ENCODE assay signal across 8 cellular contexts in the genomic region with DNA sequence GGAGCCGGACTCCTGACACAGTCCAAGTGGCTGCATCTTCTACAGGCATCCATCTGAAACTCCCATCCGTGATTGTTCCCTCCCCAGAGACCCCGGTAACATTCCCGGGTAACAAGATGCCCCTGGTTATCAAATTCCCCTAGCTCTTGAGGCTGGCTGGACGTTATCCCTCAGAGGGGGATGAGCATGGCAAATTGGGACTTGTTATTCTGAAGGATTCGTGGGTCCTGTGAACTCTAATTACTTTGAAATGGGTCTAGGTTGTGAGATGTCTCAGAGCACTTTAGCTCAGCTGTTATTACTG. TPM values are rescaled to one million over a fixed set of nuclear protein-coding genes. Genes with fewer than 3 reads are reported as not detected.
DNase-seq lines count a peak whose midpoint lies in the region; ATAC-seq lines count a peak whose summit lies in the region.
"Had no signal": no experiment of that assay in that cellular context is flagged by ENCODE, and none has a peak within 500 bp of the region (broad histone marks: within the 10 kb centered on the region; RNA-seq: fewer than 3 reads in every experiment).

No MANE protein-coding gene starts in this region.

- H3K27ac ChIP-seq in HUES48 (ENCODE audit: low read depth, low read length) (peak overlapping the region; percentile 93), stomach smooth muscle (ENCODE audit: low read length) (peak overlapping the region; percentile 99)

- peaks cover 12% of the 10 kb centered on the region for H3K36me3 Mint-ChIP-seq in activated naive CD8-positive, alpha-beta T cell treated with anti-CD3 and anti-CD28 coated beads for 36 hours

- H3K9ac ChIP-seq in HUES48 (ENCODE audit: low read depth, low read length) (peak overlapping the region; percentile 82), stomach smooth muscle (ENCODE audit: low read length in 2 of 2) (peak overlapping the region; percentile 97 to 98)

- H3K36me3 ChIP-seq in HUES48 (ENCODE audit: control insufficient read depth, insufficient read depth, low read length) (no peaks in the 10 kb centered on the region), stomach smooth muscle (ENCODE audit: control insufficient read depth in 2 of 2, insufficient read depth in 2 of 2, low read length in 2 of 2) (no peaks in the 10 kb centered on the region)

- H3K27me3 ChIP-seq in HUES48 (ENCODE audit: control insufficient read depth, insufficient read depth, low read length) (no peaks in the 10 kb centered on the region), stomach smooth muscle (ENCODE audit: control insufficient read depth in 1 of 2, insufficient read depth in 2 of 2, low read length in 2 of 2) (no peaks in the 10 kb centered on the region)

- ATAC-seq in HG02588 (IDR thresholded peaks at IDR 0.05; ENCODE audit: unreplicated experiment) (no peak), GM18498 (IDR thresholded peaks at IDR 0.05; ENCODE audit: unreplicated experiment) (no peak), HG02571 (IDR thresholded peaks at IDR 0.05; ENCODE audit: unreplicated experiment) (no peak)

- H3K4me3 Mint-ChIP-seq in activated naive CD8-positive, alpha-beta T cell treated with anti-CD3 and anti-CD28 coated beads for 36 hours, result peak overlapping the region; percentile 90

- DNase-seq in activated naive CD8-positive, alpha-beta T cell treated with anti-CD3 and anti-CD28 coated beads for 36 hours, result no peak
- DNase-seq in inferior parietal cortex (ENCODE audit: extremely low spot score), result peak; percentile 9

- H3K4me3 ChIP-seq in HUES48 (ENCODE audit: low read depth, low read length) (peak overlapping the region; percentile 94), stomach smooth muscle (ENCODE audit: low read length in 2 of 2) (peak overlapping the region; percentile 82 to 90)

- no peaks in the 10 kb centered on the region for H3K9me3 Mint-ChIP-seq in activated naive CD8-positive, alpha-beta T cell treated with anti-CD3 and anti-CD28 coated beads for 36 hours

- peak overlapping the region; percentile 100 for H3K27ac Mint-ChIP-seq in activated naive CD8-positive, alpha-beta T cell treated with anti-CD3 and anti-CD28 coated beads for 36 hours

- peaks cover 44% of the 10 kb centered on the region for H3K4me1 Mint-ChIP-seq in activated naive CD8-positive, alpha-beta T cell treated with anti-CD3 and anti-CD28 coated beads for 36 hours

- H3K9me3 ChIP-seq in HUES48 (ENCODE audit: control insufficient read depth, insufficient read depth, low read length) (no peaks in the 10 kb centered on the region), stomach smooth muscle (ENCODE audit: control insufficient read depth in 2 of 2, low read length in 2 of 2) (no peaks in the 10 kb centered on the region)

- H3K27me3 Mint-ChIP-seq in activated naive CD8-positive, alpha-beta T cell treated with anti-CD3 and anti-CD28 coated beads for 36 hours, result peaks cover 4% of the 10 kb centered on the region

- peaks cover 30% of the 10 kb centered on the region for H3K4me1 ChIP-seq in HUES48 (ENCODE audit: control insufficient read depth, insufficient read depth, low read length)
- H3K4me1 ChIP-seq in stomach smooth muscle (ENCODE audit: control insufficient read depth, insufficient read depth, low read length), result peaks cover 16% of the 10 kb centered on the region

RNA-seq across cellular contexts. Expression of a gene that starts 0.6 kb away (rescaled TPM):
- total RNA-seq in activated naive CD8-positive, alpha-beta T cell treated with anti-CD3 and anti-CD28 coated beads for 36 hours, result 10 to 100 TPM; 32.3 to 34.5 TPM

RNA-seq across cellular contexts. Expression of a gene that starts 4.2 kb away (rescaled TPM):
- total RNA-seq in activated naive CD8-positive, alpha-beta T cell treated with anti-CD3 and anti-CD28 coated beads for 36 hours, result 10 to 100 TPM; 20.9 to 22.9 TPM
- total RNA-seq: glomerular endothelial cell had no signal

RNA-seq across cellular contexts. Expression of a gene that starts 18.7 kb away (rescaled TPM):
- total RNA-seq in activated naive CD8-positive, alpha-beta T cell treated with anti-CD3 and anti-CD28 coated beads for 36 hours, result 100 to 1,000 TPM; 133 to 142 TPM

RNA-seq across cellular contexts. Expression of a gene that starts 25.5 kb away (rescaled TPM):
- total RNA-seq in activated naive CD8-positive, alpha-beta T cell treated with anti-CD3 and anti-CD28 coated beads for 36 hours, result 100 to 1,000 TPM; 101 to 102 TPM

RNA-seq across cellular contexts. Expression of a gene that starts 28.2 kb away (rescaled TPM):
- total RNA-seq in activated naive CD8-positive, alpha-beta T cell treated with anti-CD3 and anti-CD28 coated beads for 36 hours, result not detected
- total RNA-seq: glomerular endothelial cell had no signal
